ENCODE assay signal across 16 cellular contexts in the genomic region with DNA sequence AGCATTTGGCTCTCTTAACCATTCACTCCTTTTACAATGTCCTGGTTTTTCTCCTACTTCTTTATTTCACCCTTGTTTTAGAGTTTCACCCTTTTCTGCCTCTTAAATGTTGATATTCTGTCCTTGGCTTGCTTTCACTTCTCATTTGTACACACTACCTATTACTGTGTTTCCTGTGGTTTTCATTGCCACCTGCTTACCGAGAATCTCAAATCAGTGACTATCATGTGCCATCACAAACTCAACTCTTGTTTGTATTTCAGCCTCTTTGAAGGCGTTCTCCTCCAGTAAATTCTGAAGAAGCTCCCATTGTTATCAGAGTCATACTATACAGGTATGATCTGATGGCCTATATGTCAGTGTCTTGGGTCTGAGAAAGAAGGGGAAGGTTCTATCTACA.
DNase-seq lines count a peak whose midpoint lies in the region; ATAC-seq and FAIRE-seq lines count a peak whose summit lies in the region.
"Had no signal": no experiment of that assay in that cellular context is flagged by ENCODE, and none has a peak within 500 bp of the region (broad histone marks: within the 10 kb centered on the region; RNA-seq: fewer than 3 reads in every experiment).

No MANE protein-coding gene starts in this region.

- no peak overlapping the region for H4K8ac ChIP-seq in mesenchymal stem cell (ENCODE audit: low read length)

- no peaks in the 10 kb centered on the region for H3K27me3 ChIP-seq in mesenchymal stem cell (ENCODE audit: control insufficient read depth in 1 of 2, insufficient read depth in 1 of 2, low read length in 2 of 2)

- H2BK15ac ChIP-seq in mesenchymal stem cell (ENCODE audit: low read depth, poor library complexity, severe bottlenecking) = no peak overlapping the region

- H2BK12ac ChIP-seq in mesenchymal stem cell (ENCODE audit: low read length in 2 of 2) = no peak overlapping the region

- H3K79me1 ChIP-seq in mesenchymal stem cell (replicated peaks; ENCODE audit: low read length, poor library complexity, severe bottlenecking) = no peaks in the 10 kb centered on the region

- no peak overlapping the region for H3K4me3 ChIP-seq in mesenchymal stem cell (ENCODE audit: insufficient read depth in 1 of 2, low read depth in 1 of 2, low read length in 2 of 2)

- no peaks in the 10 kb centered on the region for H3K27me3 Mint-ChIP-seq in effector memory CD8-positive, alpha-beta T cell

- no peaks in the 10 kb centered on the region for H3K4me1 ChIP-seq in mesenchymal stem cell (ENCODE audit: control insufficient read depth, insufficient read depth, low read depth, low read length)

- H3K27ac Mint-ChIP-seq in effector memory CD8-positive, alpha-beta T cell = no peak overlapping the region
- H3K27ac Mint-ChIP-seq: activated CD4-positive, alpha-beta T cell treated with anti-CD3 and anti-CD28 coated beads, Interleukin-2, amount 10 ng/mL, durations not matched to agents 7 days and 5 days; activated T-helper 17 cell treated with anti-CD3 and anti-CD28 coated beads, Interleukin-2, amount 50 U/mL, for 72 hours; T-helper 1 cell treated with Interleukin-12 subunit alpha and Interleukin-12 subunit beta and Interleukin-4 antibody, amounts not matched to agents 30 μg/mL and 1 μg/mL, for 36 hours had no signal

- H3K18ac ChIP-seq in mesenchymal stem cell (ENCODE audit: low read depth in 1 of 2, low read length in 2 of 2) = no peak overlapping the region

- no peak overlapping the region for H4K91ac ChIP-seq in mesenchymal stem cell (ENCODE audit: low read length)

- DNase-seq in germinal center (ENCODE audit: low spot score) = peak; percentile 2
- no peak for DNase-seq in effector memory CD8-positive, alpha-beta T cell
- DNase-seq in mesenchymal stem cell = no peak
- no peak for DNase-seq in urothelium cell line (ENCODE audit: low spot score)
- DNase-seq: activated CD4-positive, alpha-beta T cell treated with anti-CD3 and anti-CD28 coated beads, Interleukin-2, amount 10 ng/mL, durations not matched to agents 7 days and 5 days; dermis blood vessel endothelial cell; NCI-H1436; NCI-H510A; nucleus accumbens had no signal

- H3K36me3 Mint-ChIP-seq in effector memory CD8-positive, alpha-beta T cell (ENCODE audit: insufficient read depth) = no peaks in the 10 kb centered on the region

- H3K9me3 ChIP-seq in mesenchymal stem cell (ENCODE audit: control insufficient read depth, low read length) = no peaks in the 10 kb centered on the region

- no peaks in the 10 kb centered on the region for H3K36me3 ChIP-seq in mesenchymal stem cell (ENCODE audit: control insufficient read depth in 1 of 2, insufficient read depth in 2 of 2, low read depth in 1 of 2, low read length in 2 of 2)

- no peak overlapping the region for H3K4ac ChIP-seq in mesenchymal stem cell (ENCODE audit: low read depth in 1 of 2, low read length in 2 of 2)

- peaks cover 2 to 7% of the 10 kb centered on the region in 2 donors for H3K9me3 Mint-ChIP-seq in effector memory CD8-positive, alpha-beta T cell
- H3K9me3 Mint-ChIP-seq: activated CD4-positive, alpha-beta T cell treated with anti-CD3 and anti-CD28 coated beads, Interleukin-2, amount 10 ng/mL, durations not matched to agents 7 days and 5 days; activated T-helper 17 cell treated with anti-CD3 and anti-CD28 coated beads, Interleukin-2, amount 50 U/mL, for 72 hours; T-helper 1 cell treated with Interleukin-12 subunit alpha and Interleukin-12 subunit beta and Interleukin-4 antibody, amounts not matched to agents 30 μg/mL and 1 μg/mL, for 36 hours had no signal

- no peak overlapping the region for H3K23ac ChIP-seq in mesenchymal stem cell (ENCODE audit: low read length in 2 of 2)

- no peak overlapping the region for H2BK120ac ChIP-seq in mesenchymal stem cell (ENCODE audit: low read depth, low read length)

- H3K9ac ChIP-seq in mesenchymal stem cell (ENCODE audit: low read length) = no peak overlapping the region

- ATAC-seq in GM18520 (IDR thresholded peaks at IDR 0.05; ENCODE audit: unreplicated experiment) = peak; percentile 56
- peak; percentile 89 for ATAC-seq in GM21528 (IDR thresholded peaks at IDR 0.05; ENCODE audit: low FRiP score, unreplicated experiment)
- ATAC-seq in HG03175 (IDR thresholded peaks at IDR 0.05; ENCODE audit: unreplicated experiment) = peak; percentile 84
- no peak for ATAC-seq in effector memory CD8-positive, alpha-beta T cell (replicated peaks)
- ATAC-seq in HG02840 (IDR thresholded peaks at IDR 0.05; ENCODE audit: low FRiP score, unreplicated experiment) = no peak
- ATAC-seq: activated T-helper 17 cell treated with anti-CD3 and anti-CD28 coated beads, Interleukin-2, amount 50 U/mL, for 72 hours had no signal

- no peak overlapping the region for H3K4me3 Mint-ChIP-seq in effector memory CD8-positive, alpha-beta T cell
- H3K4me3 Mint-ChIP-seq: activated CD4-positive, alpha-beta T cell treated with anti-CD3 and anti-CD28 coated beads, Interleukin-2, amount 10 ng/mL, durations not matched to agents 7 days and 5 days; activated T-helper 17 cell treated with anti-CD3 and anti-CD28 coated beads, Interleukin-2, amount 50 U/mL, for 72 hours; T-helper 1 cell treated with Interleukin-12 subunit alpha and Interleukin-12 subunit beta and Interleukin-4 antibody, amounts not matched to agents 30 μg/mL and 1 μg/mL, for 36 hours had no signal

- no peak for FAIRE-seq in urothelium cell line (lab: Jason Lieb, UNC)

- H3K4me1 Mint-ChIP-seq in effector memory CD8-positive, alpha-beta T cell (ENCODE audit: low read depth in 2 of 2) = no peaks in the 10 kb centered on the region
- H3K4me1 Mint-ChIP-seq: activated T-helper 17 cell treated with anti-CD3 and anti-CD28 coated beads, Interleukin-2, amount 50 U/mL, for 72 hours had no signal

- H3K27ac ChIP-seq in mesenchymal stem cell (ENCODE audit: low read length, poor library complexity, severe bottlenecking) = no peak overlapping the region
- H3K27ac ChIP-seq: C4-2B had no signal

- no peak overlapping the region for H2BK5ac ChIP-seq in mesenchymal stem cell (ENCODE audit: low read depth, low read length, poor library complexity, severe bottlenecking)

- H3K4me2 ChIP-seq in mesenchymal stem cell (ENCODE audit: low read length, poor library complexity, severe bottlenecking) = no peak overlapping the region

- H2AK5ac ChIP-seq in mesenchymal stem cell (ENCODE audit: low read length, severe bottlenecking) = no peak overlapping the region

- no peak overlapping the region for H3K14ac ChIP-seq in mesenchymal stem cell (ENCODE audit: low read length in 2 of 2)

- 68% methylated on average over 1 of the region's 2 CpGs for WGBS in mesenchymal stem cell

- no peak overlapping the region for H2AFZ ChIP-seq in mesenchymal stem cell (ENCODE audit: low read depth, low read length)

Comparison
In these comparisons a context has a peak if more than half of its experiments do, and no peak if none do; other contexts are left out.
1. ATAC-seq: peak in GM18520 (single experiment), GM21528 (single experiment) and HG03175 (single experiment); none in effector memory CD8-positive, alpha-beta T cell (single experiment) and HG02840 (single experiment).